Comparison of ENCODE assay signal across 17 cellular contexts in genomic region chr11:68581439-68581838, GRCh38.
DNase-seq lines count a peak whose midpoint lies in the region; ATAC-seq and TF ChIP-seq lines count a peak whose summit lies in the region.
"Had no signal": no experiment of that assay in that cellular context is flagged by ENCODE, and none has a peak within 500 bp of the region (broad histone marks: within the 10 kb centered on the region; RNA-seq: fewer than 3 reads in every experiment).

No MANE protein-coding gene starts in this region.

- no peaks in the 10 kb centered on the region for H3K9me3 ChIP-seq in thoracic aorta
- H3K9me3 ChIP-seq: esophagus muscularis mucosa, neutrophil had no signal

- peaks cover 54% of the 10 kb centered on the region for H3K36me3 Mint-ChIP-seq in activated CD4-positive, alpha-beta T cell treated with anti-CD3 and anti-CD28 coated beads for 36 hours (ENCODE audit: low read depth)
- H3K36me3 Mint-ChIP-seq in glutamatergic neuron (ENCODE audit: unreplicated experiment), result no peaks in the 10 kb centered on the region

- peaks cover 16% of the 10 kb centered on the region for H3K4me1 Mint-ChIP-seq in activated CD4-positive, alpha-beta T cell treated with anti-CD3 and anti-CD28 coated beads for 36 hours
- peaks cover 1% of the 10 kb centered on the region for H3K4me1 Mint-ChIP-seq in glutamatergic neuron (ENCODE audit: low read depth, unreplicated experiment)

- TF ChIP-seq CTCF in thoracic aorta (IDR thresholded peaks at IDR 0.05) (no peak), glutamatergic neuron (IDR thresholded peaks at IDR 0.05; ENCODE audit: partially characterized antibody, unreplicated experiment) (no peak)

- DNase-seq in activated CD4-positive, alpha-beta T cell treated with anti-CD3 and anti-CD28 coated beads for 36 hours, result no peak
- no peak for DNase-seq in activated CD4-positive, alpha-beta T cell treated with anti-CD3 and anti-CD28 coated beads, Interleukin-2, amount 50 U/mL, for 1 hour
- DNase-seq in NCI-H345 treated with DMSO at 0.1 percent for 48 hours (lab: John Stamatoyannopoulos, UW; ENCODE audit: unreplicated experiment) (peak; percentile 65), left ventricle myocardium superior (peak; percentile 69), thoracic aorta (ENCODE audit: low spot score) (no peak), glutamatergic neuron (no peak), superior temporal gyrus (ENCODE audit: extremely low spot score) (no peak)
- DNase-seq: activated CD4-positive, CD25-positive, alpha-beta regulatory T cell treated with anti-CD3 and anti-CD28 coated beads, Interleukin-2, amount 50 U/mL, for 72 hours; activated T-cell treated with anti-CD3 and anti-CD28 coated beads, Interleukin-2, amount 50 U/mL, for 72 hours; amygdala; substantia nigra; T-helper 1 cell had no signal

- H3K27me3 Mint-ChIP-seq in activated CD4-positive, alpha-beta T cell treated with anti-CD3 and anti-CD28 coated beads for 36 hours, result no peaks in the 10 kb centered on the region
- no peaks in the 10 kb centered on the region for H3K27me3 Mint-ChIP-seq in glutamatergic neuron (ENCODE audit: unreplicated experiment)
- H3K27me3 Mint-ChIP-seq: dendritic cell treated with granulocyte-macrophage colony-stimulating factor and Interleukin-4, amounts not matched to agents 40 ng/mL and 50 ng/mL, for 4 days; IgD-negative memory B cell had no signal

- H3K4me3 Mint-ChIP-seq in activated CD4-positive, alpha-beta T cell treated with anti-CD3 and anti-CD28 coated beads for 36 hours, result no peak overlapping the region
- no peak overlapping the region for H3K4me3 Mint-ChIP-seq in glutamatergic neuron (ENCODE audit: unreplicated experiment)
- H3K4me3 Mint-ChIP-seq: activated T-cell treated with anti-CD3 and anti-CD28 coated beads, Interleukin-2, amount 50 U/mL, for 72 hours; dendritic cell treated with granulocyte-macrophage colony-stimulating factor and Interleukin-4, amounts not matched to agents 40 ng/mL and 50 ng/mL, for 4 days; IgD-negative memory B cell had no signal

- H3K9me3 Mint-ChIP-seq in activated CD4-positive, alpha-beta T cell treated with anti-CD3 and anti-CD28 coated beads for 36 hours (ENCODE audit: low read depth), result no peaks in the 10 kb centered on the region
- H3K9me3 Mint-ChIP-seq in glutamatergic neuron (ENCODE audit: unreplicated experiment), result peaks cover 3% of the 10 kb centered on the region
- H3K9me3 Mint-ChIP-seq: activated T-cell treated with anti-CD3 and anti-CD28 coated beads, Interleukin-2, amount 50 U/mL, for 72 hours; dendritic cell treated with granulocyte-macrophage colony-stimulating factor and Interleukin-4, amounts not matched to agents 40 ng/mL and 50 ng/mL, for 4 days; IgD-negative memory B cell had no signal

- no peak overlapping the region for H3K4me3 ChIP-seq in thoracic aorta
- H3K4me3 ChIP-seq: esophagus muscularis mucosa had no signal

- intact Hi-C loops in activated CD4-positive, alpha-beta T cell treated with anti-CD3 and anti-CD28 coated beads for 36 hours (cut with DNase I, micrococcal nuclease), result no loop called here
- intact Hi-C loops in left ventricle myocardium superior (cut with micrococcal nuclease), result no loop called here

- peak overlapping the region; percentile 1 for H3K27ac Mint-ChIP-seq in activated CD4-positive, alpha-beta T cell treated with anti-CD3 and anti-CD28 coated beads for 36 hours
- H3K27ac Mint-ChIP-seq in glutamatergic neuron (ENCODE audit: unreplicated experiment), result no peak overlapping the region
- H3K27ac Mint-ChIP-seq: dendritic cell treated with granulocyte-macrophage colony-stimulating factor and Interleukin-4, amounts not matched to agents 40 ng/mL and 50 ng/mL, for 4 days had no signal

- H3K36me3 ChIP-seq in thoracic aorta, result peaks cover 4% of the 10 kb centered on the region

- H3K4me1 ChIP-seq in thoracic aorta (ENCODE audit: control insufficient read depth in 1 of 2, low read depth in 2 of 2), result peaks cover 23 to 55% of the 10 kb centered on the region in 2 donors

- CTCF ChIA-PET in activated CD4-positive, alpha-beta T cell treated with anti-CD3 and anti-CD28 coated beads for 36 hours (lab: Charles Lee), result no interaction called here

- no peak for ATAC-seq in activated CD4-positive, alpha-beta T cell treated with anti-CD3 and anti-CD28 coated beads for 36 hours
- ATAC-seq in left ventricle myocardium superior (peak; percentile 88), thoracic aorta (ENCODE audit: insufficient number of reproducible peaks, low FRiP score, low read depth) (no peak), GM18907 (IDR thresholded peaks at IDR 0.05; ENCODE audit: unreplicated experiment) (no peak)
- ATAC-seq: activated T-cell treated with anti-CD3 and anti-CD28 coated beads, Interleukin-2, amount 50 U/mL, for 72 hours had no signal

- no peaks in the 10 kb centered on the region for H3K27me3 ChIP-seq in thoracic aorta (replicated peaks; ENCODE audit: insufficient read depth)
- H3K27me3 ChIP-seq: esophagus muscularis mucosa, neutrophil had no signal

- POLR2A ChIA-PET in activated CD4-positive, alpha-beta T cell treated with anti-CD3 and anti-CD28 coated beads for 36 hours (lab: Charles Lee), result no interaction called here

- H3K27ac ChIP-seq in thoracic aorta, result peak overlapping the region; percentile 32 to 61
- H3K27ac ChIP-seq: esophagus muscularis mucosa, neutrophil had no signal

Comparison
In these comparisons a context has a peak if more than half of its experiments do, and no peak if none do; other contexts are left out.
1. DNase-seq: peak in NCI-H345 treated with DMSO at 0.1 percent for 48 hours (single experiment) and left ventricle myocardium superior (single experiment); none in activated CD4-positive, alpha-beta T cell treated with anti-CD3 and anti-CD28 coated beads for 36 hours (single experiment), activated CD4-positive, alpha-beta T cell treated with anti-CD3 and anti-CD28 coated beads, Interleukin-2, amount 50 U/mL, for 1 hour (single experiment), thoracic aorta (single experiment), glutamatergic neuron (single experiment) and superior temporal gyrus (single experiment).